ENCODE assay signal across 25 cellular contexts in the genomic region with DNA sequence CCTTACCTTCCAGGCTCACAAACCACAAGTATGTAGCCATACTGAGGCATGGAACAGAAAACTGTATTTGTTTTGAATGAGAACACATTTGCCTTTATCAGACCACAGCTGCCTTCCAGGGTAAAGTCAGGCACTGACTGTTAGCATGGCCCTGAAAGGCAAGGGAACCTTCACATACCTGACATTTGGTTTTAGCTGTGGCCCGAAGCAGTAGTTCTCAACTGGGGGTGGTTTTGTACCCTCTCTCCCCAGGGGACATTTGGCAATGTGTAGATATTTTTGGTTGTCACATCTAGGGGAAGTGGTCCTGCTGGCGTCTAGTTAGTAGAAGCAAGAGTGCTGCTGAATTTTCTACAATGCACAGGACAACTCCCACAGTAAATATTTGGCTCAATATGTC. TPM values are rescaled to one million over a fixed set of nuclear protein-coding genes. Genes with fewer than 3 reads are reported as not detected.
A peak's percentile ranks its signal among the peaks of the same experiment; 100 is the strongest.
DNase-seq lines count a peak whose midpoint lies in the region; ATAC-seq and TF ChIP-seq lines count a peak whose summit lies in the region.
"Had no signal": no experiment of that assay in that cellular context is flagged by ENCODE, and none has a peak within 500 bp of the region (broad histone marks: within the 10 kb centered on the region; RNA-seq: fewer than 3 reads in every experiment).

No MANE protein-coding gene starts in this region.

- H3K27ac Mint-ChIP-seq in activated B cell treated with CpG ODN at 0.5 μM for 24 hours: peak overlapping the region; percentile 83
- H3K27ac Mint-ChIP-seq: nephron progenitor cell had no signal

- no peak overlapping the region for H4K91ac ChIP-seq in mesenchymal stem cell (ENCODE audit: low read length)

- CTCF ChIA-PET in HCT116 (lab: Charles Lee) (no interaction called here), activated B cell treated with CpG ODN at 0.5 μM for 24 hours (lab: Charles Lee) (interaction anchor here (1.1 to 10.8 kb wide), 4 partner anchors 10 to 105 kb away, joined by 3 to 57 read pairs (median 8); no protein-coding TSS in a partner anchor)

- DNase-seq in SKM-1 treated with dmso at 0.1 percent for 144 hours (lab: John Stamatoyannopoulos, UW; ENCODE audit: unreplicated experiment): peak; percentile 14
- DNase-seq in SKM-1 (lab: John Stamatoyannopoulos, UW; ENCODE audit: unreplicated experiment): no peak
- DNase-seq in HCT116 (ENCODE audit: low read depth, low spot score): no peak
- no peak for DNase-seq in activated B cell treated with CpG ODN at 0.5 μM for 24 hours
- no peak for DNase-seq in mesenchymal stem cell
- no peak for DNase-seq in HPDE6-E6E7 (ENCODE audit: extremely low spot score)
- DNase-seq in stimulated activated CD4-positive, alpha-beta T cell treated with anti-CD3 and anti-CD28 coated beads, Interleukin-12 subunit alpha, Interleukin-12 subunit beta, amount 100 ng/mL, for 4 hours: no peak
- no peak for DNase-seq in T1000 (lab: John Stamatoyannopoulos, UW)
- DNase-seq: 8988T; activated CD4-positive, alpha-beta T cell treated with anti-CD3 and anti-CD28 coated beads for 36 hours; activated T-cell treated with anti-CD3 and anti-CD28 coated beads for 4 hours; amygdala; cerebellar nuclear complex; H7; mammary epithelial cell; NCI-H1930; NCI-H446 treated with DMSO at 0.1 percent for 48 hours; nephron progenitor cell; SIG-M5; stimulated activated naive CD4-positive, alpha-beta T cell treated with Interleukin-2 at 50 U/mL for 16 hours; upper lobe of left lung had no signal

- TF ChIP-seq POLR2A in HCT116 (IDR thresholded peaks at IDR 0.05; ENCODE audit: borderline replicate concordance, extremely low read depth, insufficient read depth, insufficient read length): no peak

- no TSS peak for BruUV-seq in HCT116 (replicated peaks; lab: Mats Ljungman, UMichigan)

- intact Hi-C loops in HCT116 (cut with micrococcal nuclease) (no loop called here), activated B cell treated with CpG ODN at 0.5 μM for 24 hours (cut with micrococcal nuclease) (loop anchor here (1.0 kb wide), 1 partner anchor 8 kb away; no protein-coding TSS in a partner anchor)

- no peak overlapping the region for H2BK15ac ChIP-seq in mesenchymal stem cell (ENCODE audit: low read depth, poor library complexity, severe bottlenecking)

- RAD21 ChIA-PET in HCT116 (lab: Charles Lee; ENCODE audit: low non-redundant PET in 1 of 2, low total read pairs in 2 of 2, uncharacterized antibody in 2 of 2, unreplicated experiment in 2 of 2): interaction anchor here in 1 of 2 experiments (0.9 kb wide), 1 partner anchor 10 kb away, joined by 3 read pairs; no protein-coding TSS in a partner anchor

- POLR2A ChIA-PET in HCT116 (lab: Charles Lee): interaction anchor here (0.7 to 1.6 kb wide), 2 partner anchors 9 to 85 kb away, joined by 3 read pairs; partner anchors contain the start of gene HERPUD1
- POLR2A ChIA-PET in activated B cell treated with CpG ODN at 0.5 μM for 24 hours (lab: Charles Lee): interaction anchor here (0.6 to 22.7 kb wide), 14 partner anchors 8 to 148 kb away, joined by 3 to 795 read pairs (median 6); partner anchors contain the start of genes HERPUD1 and SLC12A3

- no peaks in the 10 kb centered on the region for H3K9me3 Mint-ChIP-seq in activated B cell treated with CpG ODN at 0.5 μM for 24 hours
- H3K9me3 Mint-ChIP-seq: nephron progenitor cell; T-helper 2 cell treated with Interferon-gamma antibody and Interleukin-4, amounts not matched to agents 5 μg/mL and 100 μg/mL, for 36 hours had no signal

- H3K27me3 ChIP-seq in HCT116 (ENCODE audit: insufficient read depth, low read length): no peaks in the 10 kb centered on the region
- no peaks in the 10 kb centered on the region for H3K27me3 ChIP-seq in mesenchymal stem cell (ENCODE audit: control insufficient read depth in 1 of 2, insufficient read depth in 1 of 2, low read length in 2 of 2)
- H3K27me3 ChIP-seq: upper lobe of left lung had no signal

- H3K27ac ChIP-seq in HCT116 (ENCODE audit: low read depth, low read length) (no peak overlapping the region), mesenchymal stem cell (ENCODE audit: low read length, poor library complexity, severe bottlenecking) (peak overlapping the region; percentile 5)

- H3K4me2 ChIP-seq in HCT116 (ENCODE audit: low read length): no peak overlapping the region
- peak overlapping the region; percentile 7 for H3K4me2 ChIP-seq in mesenchymal stem cell (ENCODE audit: low read length, poor library complexity, severe bottlenecking)

- H3K4me3 ChIP-seq in HCT116 (replicated peaks in 1 of 2; ENCODE audit: low read depth in 1 of 2, low read length in 2 of 2) (no peak overlapping the region), mesenchymal stem cell (ENCODE audit: insufficient read depth in 1 of 2, low read depth in 1 of 2, low read length in 2 of 2) (no peak overlapping the region)
- H3K4me3 ChIP-seq: upper lobe of left lung had no signal

- H3K4ac ChIP-seq in mesenchymal stem cell (ENCODE audit: low read depth in 1 of 2, low read length in 2 of 2): no peak overlapping the region

- H3K9ac ChIP-seq in HCT116 (ENCODE audit: low read length): no peak overlapping the region
- H3K9ac ChIP-seq in mesenchymal stem cell (ENCODE audit: low read length): peak overlapping the region; percentile 9

- peaks cover 13% of the 10 kb centered on the region for H3K79me2 ChIP-seq in HCT116 (ENCODE audit: insufficient read depth, low read length)

- H3K9me3 ChIP-seq in HCT116 (ENCODE audit: control insufficient read depth in 1 of 2, insufficient read depth in 1 of 2, low read depth in 1 of 2, low read length in 2 of 2) (no peaks in the 10 kb centered on the region), mesenchymal stem cell (ENCODE audit: control insufficient read depth, low read length) (no peaks in the 10 kb centered on the region)
- H3K9me3 ChIP-seq: prostate gland, upper lobe of left lung had no signal

- H3K9me2 ChIP-seq in HCT116 (ENCODE audit: insufficient read depth): no peaks in the 10 kb centered on the region

- H2BK120ac ChIP-seq in mesenchymal stem cell (ENCODE audit: low read depth, low read length): no peak overlapping the region

- no peaks in the 10 kb centered on the region for H4K20me1 ChIP-seq in HCT116 (ENCODE audit: insufficient read depth)

- H3K23ac ChIP-seq in mesenchymal stem cell (ENCODE audit: low read length in 2 of 2): no peak overlapping the region

- H3K36me3 ChIP-seq in HCT116 (ENCODE audit: control insufficient read depth in 1 of 2, insufficient read depth in 2 of 2, low read length in 2 of 2): peaks cover 75 to 84% of the 10 kb centered on the region in 2 experiments
- H3K36me3 ChIP-seq in mesenchymal stem cell (ENCODE audit: control insufficient read depth in 1 of 2, insufficient read depth in 2 of 2, low read depth in 1 of 2, low read length in 2 of 2): peaks cover 48 to 96% of the 10 kb centered on the region in 2 experiments

- H3K4me1 ChIP-seq in HCT116 (ENCODE audit: control insufficient read depth in 1 of 2, insufficient read depth in 2 of 2, low read length in 2 of 2) (peaks cover 0 to 3% of the 10 kb centered on the region in 2 experiments; a peak in 1 of 4 replicates), mesenchymal stem cell (ENCODE audit: control insufficient read depth, insufficient read depth, low read depth, low read length) (peaks cover 7% of the 10 kb centered on the region)

- no peak for ATAC-seq in HCT116
- peak; percentile 33 for ATAC-seq in activated B cell treated with CpG ODN at 0.5 μM for 24 hours (ENCODE audit: low read depth)
- ATAC-seq: activated CD4-positive, alpha-beta T cell treated with anti-CD3 and anti-CD28 coated beads for 36 hours had no signal

- H2AFZ ChIP-seq in HCT116 (ENCODE audit: low read depth, low read length, poor library complexity, severe bottlenecking): no peak overlapping the region
- no peak overlapping the region for H2AFZ ChIP-seq in mesenchymal stem cell (ENCODE audit: low read depth, low read length)

- no peak overlapping the region for H2AK5ac ChIP-seq in mesenchymal stem cell (ENCODE audit: low read length, severe bottlenecking)

- H3K79me1 ChIP-seq in mesenchymal stem cell (replicated peaks; ENCODE audit: low read length, poor library complexity, severe bottlenecking): peaks cover 22% of the 10 kb centered on the region

- TF ChIP-seq RAD21 in HCT116 (IDR thresholded peaks at IDR 0.05; ENCODE audit: low read depth): no peak

- WGBS in mesenchymal stem cell: 100% methylated on average over 1 of the region's 2 CpGs

- peak overlapping the region; percentile 52 for H3K4me3 Mint-ChIP-seq in activated B cell treated with CpG ODN at 0.5 μM for 24 hours
- H3K4me3 Mint-ChIP-seq: activated CD4-positive, alpha-beta T cell treated with anti-CD3 and anti-CD28 coated beads for 36 hours; nephron progenitor cell; T-helper 2 cell treated with Interferon-gamma antibody and Interleukin-4, amounts not matched to agents 5 μg/mL and 100 μg/mL, for 36 hours had no signal

- H3K27me3 Mint-ChIP-seq in activated B cell treated with CpG ODN at 0.5 μM for 24 hours: no peaks in the 10 kb centered on the region
- H3K27me3 Mint-ChIP-seq: activated CD4-positive, alpha-beta T cell treated with anti-CD3 and anti-CD28 coated beads for 36 hours had no signal

- no peak overlapping the region for H3K18ac ChIP-seq in mesenchymal stem cell (ENCODE audit: low read depth in 1 of 2, low read length in 2 of 2)

- peaks cover 88% of the 10 kb centered on the region for H3K4me1 Mint-ChIP-seq in activated B cell treated with CpG ODN at 0.5 μM for 24 hours

- TF ChIP-seq CTCF in HCT116 (IDR thresholded peaks at IDR 0.05 in 2 of 3, conservative IDR thresholded peaks at IDR 0.05 in 1 of 3; ENCODE audit: borderline replicate concordance in 1 of 3, insufficient read depth in 1 of 3, low read depth in 2 of 3, low read length in 2 of 3) (no peak), activated B cell treated with CpG ODN at 0.5 μM for 24 hours (IDR thresholded peaks at IDR 0.05) (no peak)

- H3K14ac ChIP-seq in mesenchymal stem cell (ENCODE audit: low read length in 2 of 2): peak overlapping the region in 1 of 2 experiments; percentile 72

- H2BK12ac ChIP-seq in mesenchymal stem cell (ENCODE audit: low read length in 2 of 2): no peak overlapping the region

- H3K36me3 Mint-ChIP-seq in activated B cell treated with CpG ODN at 0.5 μM for 24 hours (ENCODE audit: low read depth): peaks cover 92% of the 10 kb centered on the region

- H2BK5ac ChIP-seq in mesenchymal stem cell (ENCODE audit: low read depth, low read length, poor library complexity, severe bottlenecking): no peak overlapping the region

- no peak overlapping the region for H4K8ac ChIP-seq in mesenchymal stem cell (ENCODE audit: low read length)

RNA-seq across cellular contexts. Expression of gene HERPUD1, which starts 9.2 kb away (rescaled TPM):
- 113 TPM for total RNA-seq in HCT116 (2021; ENCODE audit: unreplicated experiment)
- 120 and 132 TPM in 2 replicates for polyA plus RNA-seq in HCT116 (2012)
- 766 and 820 TPM in 2 replicates for total RNA-seq in activated B cell treated with CpG ODN at 0.5 μM for 24 hours
- polyA plus RNA-seq in mesenchymal stem cell (2013, experiment 1 of 2): 93.8 TPM
- 94.5 TPM for polyA plus RNA-seq in mesenchymal stem cell (2013, experiment 2 of 2)

RNA-seq across cellular contexts. Expression of gene CETP, which starts 20.7 kb away (rescaled TPM):
- total RNA-seq in HCT116 (2021; ENCODE audit: unreplicated experiment): not detected
- polyA plus RNA-seq in HCT116 (2012): 0.04 TPM in 1 of 2 replicates, not detected in the other
- 1.0 and 1.4 TPM in 2 replicates for total RNA-seq in activated B cell treated with CpG ODN at 0.5 μM for 24 hours
- not detected for polyA plus RNA-seq in mesenchymal stem cell (2013, experiment 1 of 2)
- polyA plus RNA-seq in mesenchymal stem cell (2013, experiment 2 of 2): 0.03 TPM
- total RNA-seq: H7, HT-29, mammary epithelial cell had no signal
- polyA plus RNA-seq: keratinocyte, mammary epithelial cell had no signal

RNA-seq across cellular contexts. Expression of gene NLRC5, which starts 48.3 kb away (rescaled TPM):
- total RNA-seq in HCT116 (2021; ENCODE audit: unreplicated experiment) (10.4 TPM), activated B cell treated with CpG ODN at 0.5 μM for 24 hours (296 and 372 TPM in 2 replicates)
- polyA plus RNA-seq in HCT116 (2012): 5.1 and 5.5 TPM in 2 replicates
- polyA plus RNA-seq in mesenchymal stem cell (2013, experiment 1 of 2): 10.4 TPM
- 10.5 TPM for polyA plus RNA-seq in mesenchymal stem cell (2013, experiment 2 of 2)

Comparison
In these comparisons a context has a peak if more than half of its experiments do, and no peak if none do; other contexts are left out.
1. RNA of gene NLRC5, which starts 48.3 kb away (total RNA-seq): 296 to 372 TPM in activated B cell treated with CpG ODN at 0.5 μM for 24 hours; 10.4 TPM in HCT116 (single experiment); every median in the first group is over 10 times any median in the second.